Comparison of ENCODE assay signal across 1 cellular context in genomic region chr11:13338437-13339069, GRCh38.
TF ChIP-seq lines count a peak whose summit lies in the region.

No MANE protein-coding gene starts in this region.

TF ChIP-seq in GM12878, 131 proteins besides CTCF, POLR2A, EP300 and RAD21 (continued from another document):
- TF ChIP-seq MLLT1 (IDR thresholded peaks at IDR 0.05) (no peak), PAX5 (IDR thresholded peaks at IDR 0.05; ENCODE audit: borderline replicate concordance, low read depth, low read length) (no peak), CHD1 (IDR thresholded peaks at IDR 0.05; ENCODE audit: low read depth, low read length) (no peak)
